Comparison of ENCODE assay signal across 9 cellular contexts in the genomic region with DNA sequence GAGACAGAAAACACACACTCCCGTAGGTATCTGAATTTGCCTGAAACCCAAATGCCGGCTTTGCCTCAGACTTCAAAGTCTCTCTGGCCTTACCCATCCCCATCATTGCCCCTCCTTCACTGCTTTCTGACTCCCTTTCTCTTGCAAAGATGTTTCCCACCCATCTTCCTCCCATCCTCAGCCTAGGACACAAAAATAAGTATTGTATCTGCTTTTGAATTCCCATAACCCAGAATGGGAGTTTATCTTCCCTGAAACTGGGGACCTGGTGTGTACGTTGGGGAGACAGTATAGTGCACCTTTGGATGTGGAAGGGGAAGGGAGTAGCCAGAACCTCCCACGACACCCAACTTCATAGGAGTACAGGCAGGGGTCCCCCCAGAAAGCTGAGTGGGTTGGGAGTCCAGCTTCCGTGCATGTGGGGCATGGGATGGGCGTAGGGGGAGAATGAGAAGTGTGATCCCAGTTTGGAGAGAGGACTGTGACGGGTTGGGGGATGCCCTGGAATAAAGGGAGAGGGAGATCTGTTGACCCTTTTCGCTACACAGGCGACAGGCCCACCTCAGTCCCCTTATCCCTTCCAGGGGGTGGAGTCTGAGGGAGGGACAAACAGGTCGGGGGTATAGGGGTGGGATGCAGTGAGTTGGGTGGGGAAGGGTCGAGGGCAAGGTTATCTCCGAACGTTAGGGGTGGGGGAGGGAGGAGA. TPM values are rescaled to one million over a fixed set of nuclear protein-coding genes. Genes with fewer than 3 reads are reported as not detected.
DNase-seq lines count a peak whose midpoint lies in the region; ATAC-seq and TF ChIP-seq lines count a peak whose summit lies in the region.
"Had no signal": no experiment of that assay in that cellular context is flagged by ENCODE, and none has a peak within 500 bp of the region (broad histone marks: within the 10 kb centered on the region; RNA-seq: fewer than 3 reads in every experiment).

No MANE protein-coding gene starts in this region.

- POLR2A ChIA-PET in AG04449 (lab: Yijun Ruan, JAX) = no interaction called here

- no peak for ATAC-seq in HG03139 (IDR thresholded peaks at IDR 0.05; ENCODE audit: unreplicated experiment)

- H3K36me3 Mint-ChIP-seq in dendritic cell treated with granulocyte-macrophage colony-stimulating factor and Interleukin-4, amounts not matched to agents 40 ng/mL and 50 ng/mL, for 4 days (ENCODE audit: low read depth) = peaks cover 20% of the 10 kb centered on the region

- intact Hi-C loops in dendritic cell treated with granulocyte-macrophage colony-stimulating factor and Interleukin-4, amounts not matched to agents 40 ng/mL and 50 ng/mL, for 4 days (cut with micrococcal nuclease) = loop anchor here (5.0 kb wide), 1 partner anchor 203 kb away; a partner anchor contains a TSS

- H3K4me3 ChIP-seq in AG04449 (ENCODE audit: low read depth, low read length) (peak overlapping the region; percentile 62), neural cell (ENCODE audit: low read length) (peak overlapping the region; percentile 79)
- H3K4me3 ChIP-seq in Jurkat, Clone E6-1 (ENCODE audit: low read length) = peak overlapping the region; percentile 41

- H3K79me2 ChIP-seq in neural cell (replicated peaks; ENCODE audit: insufficient read depth, low read length) = peaks cover 81% of the 10 kb centered on the region

- no peaks in the 10 kb centered on the region for H3K9me3 Mint-ChIP-seq in dendritic cell treated with granulocyte-macrophage colony-stimulating factor and Interleukin-4, amounts not matched to agents 40 ng/mL and 50 ng/mL, for 4 days

- CTCF ChIA-PET in AG04449 (lab: Yijun Ruan, JAX) = interaction anchor here (1.0 kb wide), 1 partner anchor 34 kb away, joined by 4 read pairs; no protein-coding TSS in a partner anchor

- DNase-seq in AG04449 (ENCODE audit: low read depth, low spot score) (no peak), HPDE6-E6E7 (ENCODE audit: extremely low spot score) (no peak), AML-193 (lab: John Stamatoyannopoulos, UW) (no peak), NCI-H82 treated with DMSO at 0.1 percent for 48 hours (lab: John Stamatoyannopoulos, UW; ENCODE audit: unreplicated experiment) (no peak)
- DNase-seq in Jurkat, Clone E6-1 (ENCODE audit: low read depth, low spot score) = no peak
- DNase-seq: GDM1 had no signal

- no peak overlapping the region for H3K27ac Mint-ChIP-seq in dendritic cell treated with granulocyte-macrophage colony-stimulating factor and Interleukin-4, amounts not matched to agents 40 ng/mL and 50 ng/mL, for 4 days

- H2AFZ ChIP-seq in neural cell (ENCODE audit: low read depth, low read length) = peak overlapping the region; percentile 68

- no peaks in the 10 kb centered on the region for H4K20me1 ChIP-seq in neural cell (ENCODE audit: insufficient read depth)

- H3K4me3 Mint-ChIP-seq in dendritic cell treated with granulocyte-macrophage colony-stimulating factor and Interleukin-4, amounts not matched to agents 40 ng/mL and 50 ng/mL, for 4 days = peak overlapping the region; percentile 66

- H3K4me2 ChIP-seq in neural cell (ENCODE audit: low read length) = peak overlapping the region; percentile 17

- H3K27me3 ChIP-seq in neural cell (ENCODE audit: insufficient read depth, low read depth, low read length) = no peaks in the 10 kb centered on the region

- no peaks in the 10 kb centered on the region for H3K9me2 ChIP-seq in neural cell (ENCODE audit: insufficient read depth, low read length)

- peak overlapping the region; percentile 91 for H3K27ac ChIP-seq in neural cell (ENCODE audit: low read length)

- no peak for TF ChIP-seq EP300 in neural cell (conservative IDR thresholded peaks at IDR 0.05; ENCODE audit: poor library complexity, severe bottlenecking)

- no peak for TF ChIP-seq RAD21 in neural cell (conservative IDR thresholded peaks at IDR 0.05)

- peaks cover 48% of the 10 kb centered on the region for H3K27me3 Mint-ChIP-seq in dendritic cell treated with granulocyte-macrophage colony-stimulating factor and Interleukin-4, amounts not matched to agents 40 ng/mL and 50 ng/mL, for 4 days

- H3K9ac ChIP-seq in neural cell (ENCODE audit: low read length) = peak overlapping the region; percentile 99

- H3K4me1 Mint-ChIP-seq in dendritic cell treated with granulocyte-macrophage colony-stimulating factor and Interleukin-4, amounts not matched to agents 40 ng/mL and 50 ng/mL, for 4 days (ENCODE audit: low read depth) = peaks cover 51% of the 10 kb centered on the region

- H3K36me3 ChIP-seq in neural cell (ENCODE audit: insufficient read depth, low read length) = no peaks in the 10 kb centered on the region

- peaks cover 7% of the 10 kb centered on the region for H3F3A ChIP-seq in neural cell (ENCODE audit: insufficient read depth, low read length, poor library complexity, severe bottlenecking)

- TF ChIP-seq CTCF in AG04449 (IDR thresholded peaks at IDR 0.05; ENCODE audit: insufficient read depth, low read length, missing control alignments) (no peak), neural cell (IDR thresholded peaks at IDR 0.05; ENCODE audit: poor library complexity, severe bottlenecking) (no peak)

- no peaks in the 10 kb centered on the region for H3K9me3 ChIP-seq in neural cell (ENCODE audit: low read length)

TF ChIP-seq in neural cell, 6 proteins besides CTCF, POLR2A, EP300 and RAD21:
- TF ChIP-seq POLR2AphosphoS5 (IDR thresholded peaks at IDR 0.05) (no peak), EZH2 (IDR thresholded peaks at IDR 0.05; ENCODE audit: borderline replicate concordance, insufficient read depth, low read length, poor library complexity, severe bottlenecking) (no peak)

RNA-seq across cellular contexts. Expression of a gene that starts 0.5 kb away (rescaled TPM):
- polyA plus RNA-seq in Jurkat, Clone E6-1 (2012; ENCODE audit: insufficient read depth, insufficient read length) = 5.4 TPM
- 58.8 and 67.5 TPM in 2 replicates for polyA plus RNA-seq in neural cell
- 80.1 and 98.9 TPM in 2 replicates for polyA minus RNA-seq in neural cell

RNA-seq across cellular contexts. Expression of a gene that starts 2.4 kb away (rescaled TPM):
- polyA plus RNA-seq in Jurkat, Clone E6-1 (2012; ENCODE audit: insufficient read depth, insufficient read length) = 171 TPM
- polyA plus RNA-seq in neural cell = 351 and 369 TPM in 2 replicates
- polyA minus RNA-seq in neural cell = 131 and 162 TPM in 2 replicates

RNA-seq across cellular contexts. Expression of a gene that starts 26.7 kb away (rescaled TPM):
- polyA plus RNA-seq in Jurkat, Clone E6-1 (2012; ENCODE audit: insufficient read depth, insufficient read length) = 45.7 TPM
- polyA plus RNA-seq in neural cell = 2.1 and 6.2 TPM in 2 replicates
- polyA minus RNA-seq in neural cell = 1.9 and 8.6 TPM in 2 replicates

RNA-seq across cellular contexts. Expression of a gene that starts 29.0 kb away (rescaled TPM):
- polyA plus RNA-seq in Jurkat, Clone E6-1 (2012; ENCODE audit: insufficient read depth, insufficient read length) = 15.4 TPM
- polyA plus RNA-seq in neural cell = 24.0 and 25.8 TPM in 2 replicates
- 11.8 and 13.6 TPM in 2 replicates for polyA minus RNA-seq in neural cell

RNA-seq across cellular contexts. Expression of a gene that starts 41.6 kb away (rescaled TPM):
- 10.1 TPM for polyA plus RNA-seq in Jurkat, Clone E6-1 (2012; ENCODE audit: insufficient read depth, insufficient read length)
- polyA plus RNA-seq in neural cell = 22.1 and 31.0 TPM in 2 replicates
- polyA minus RNA-seq in neural cell = 13.1 and 21.6 TPM in 2 replicates
